ENCODE assay signal across 29 cellular contexts in genomic region chr4:160193787-160194186, GRCh38.
DNase-seq lines count a peak whose midpoint lies in the region; ATAC-seq, FAIRE-seq and TF ChIP-seq lines count a peak whose summit lies in the region.
"Had no signal": no experiment of that assay in that cellular context is flagged by ENCODE, and none has a peak within 500 bp of the region (broad histone marks: within the 10 kb centered on the region; RNA-seq: fewer than 3 reads in every experiment).

No MANE protein-coding gene starts in this region.

- intact Hi-C loops in HCT116 (cut with micrococcal nuclease) (no loop called here), sigmoid colon (cut with DNase I) (no loop called here)

- H3K36me3 Mint-ChIP-seq in GM23338 (ENCODE audit: low read depth): no peaks in the 10 kb centered on the region
- H3K36me3 Mint-ChIP-seq: CD14-positive monocyte; CD4-positive, alpha-beta memory T cell; CD4-positive, CD25-positive, alpha-beta regulatory T cell; CD8-positive, alpha-beta memory T cell had no signal

- no peak overlapping the region for H3K4me2 ChIP-seq in GM23338
- H3K4me2 ChIP-seq in HCT116 (ENCODE audit: low read length): no peak overlapping the region
- no peak overlapping the region for H3K4me2 ChIP-seq in H1 (ENCODE audit: insufficient read depth in 1 of 2, low read depth in 2 of 2, low read length in 2 of 2)
- H3K4me2 ChIP-seq in mesendoderm (ENCODE audit: low read length): no peak overlapping the region
- H3K4me2 ChIP-seq: A549, BLaER1 had no signal

- no peaks in the 10 kb centered on the region for H3K27me3 ChIP-seq in GM23338 (ENCODE audit: insufficient read depth)
- no peaks in the 10 kb centered on the region for H3K27me3 ChIP-seq in HCT116 (ENCODE audit: insufficient read depth, low read length)
- H3K27me3 ChIP-seq in H1 (replicated peaks in 1 of 4; ENCODE audit: control insufficient read depth in 3 of 4, extremely low read depth in 1 of 4, insufficient read depth in 3 of 4, low read length in 3 of 4): no peaks in the 10 kb centered on the region
- no peaks in the 10 kb centered on the region for H3K27me3 ChIP-seq in mesendoderm (ENCODE audit: insufficient read depth, low read length, poor library complexity)
- no peaks in the 10 kb centered on the region for H3K27me3 ChIP-seq in sigmoid colon
- H3K27me3 ChIP-seq: BE2C, BLaER1 had no signal

- no peak overlapping the region for H4K91ac ChIP-seq in H1 (replicated peaks; ENCODE audit: insufficient read length, low read length)

- DNase-seq in GM23338 (ENCODE audit: low spot score) (peak; percentile 10), HCT116 (ENCODE audit: low read depth, low spot score) (no peak), H1 (ENCODE audit: low read depth in 1 of 2, low spot score in 2 of 2) (no peak), mesendoderm (peak; percentile 0), NCI-H1417 treated with DMSO at 0.1 percent for 48 hours (lab: John Stamatoyannopoulos, UW) (no peak), kidney tubule cell (ENCODE audit: low spot score) (no peak), sigmoid colon (no peak)
- DNase-seq: BE2C; C1 segment of cervical spinal cord; CD4-positive, alpha-beta memory T cell; CD4-positive, CD25-positive, alpha-beta regulatory T cell; CD8-positive, alpha-beta memory T cell; COR-L47; DMS 273 treated with DMSO at 0.1 percent for 48 hours; DMS153; DMS53; DMS79; DND-41; EL; GDM1 had no signal

- no peak overlapping the region for H2BK20ac ChIP-seq in H1 (ENCODE audit: low read length)

- no peaks in the 10 kb centered on the region; the same call in 2 of the 3 replicates for H3K9me3 Mint-ChIP-seq in GM23338

- POLR2A ChIA-PET in HCT116 (lab: Charles Lee): no interaction called here
- POLR2A ChIA-PET in H1 (lab: Charles Lee; ENCODE audit: partially characterized antibody): interaction anchor here (0.6 kb wide), 1 partner anchor 53 kb away, joined by 3 read pairs; no protein-coding TSS in a partner anchor

- no peak overlapping the region for H3K56ac ChIP-seq in H1 (replicated peaks; ENCODE audit: insufficient read length, low read depth, low read length)
- no peak overlapping the region for H3K56ac ChIP-seq in mesendoderm (ENCODE audit: low read length)

- H3K4me1 Mint-ChIP-seq in GM23338: no peaks in the 10 kb centered on the region
- H3K4me1 Mint-ChIP-seq: CD14-positive monocyte; CD4-positive, alpha-beta memory T cell; CD4-positive, CD25-positive, alpha-beta regulatory T cell; CD8-positive, alpha-beta memory T cell had no signal

- H3K79me1 ChIP-seq in H1 (ENCODE audit: low read depth, low read length) (no peaks in the 10 kb centered on the region), mesendoderm (ENCODE audit: low read length) (no peaks in the 10 kb centered on the region)

- H3K9ac ChIP-seq in HCT116 (ENCODE audit: low read length) (no peak overlapping the region), H1 (replicated peaks in 1 of 4; ENCODE audit: extremely low read depth in 1 of 4, low read depth in 3 of 4, low read length in 3 of 4) (no peak overlapping the region), mesendoderm (ENCODE audit: low read length) (no peak overlapping the region)
- H3K9ac ChIP-seq: BLaER1 had no signal

- TF ChIP-seq RAD21 in HCT116 (IDR thresholded peaks at IDR 0.05; ENCODE audit: low read depth): 0 out of 2 replicates have a peak, but pooled peaks have one; percentile 22
- TF ChIP-seq RAD21 in H1 (IDR thresholded peaks at IDR 0.05 in 1 of 2, conservative IDR thresholded peaks at IDR 0.05 in 1 of 2; ENCODE audit: low read depth in 2 of 2, low read length in 2 of 2): peak; percentile 36 to 56

- H2AK5ac ChIP-seq in H1 (ENCODE audit: low read depth, low read length) (no peak overlapping the region), mesendoderm (ENCODE audit: low read length) (no peak overlapping the region)

- no peak overlapping the region for H2BK12ac ChIP-seq in H1 (ENCODE audit: low read depth, low read length)

- CTCF ChIA-PET in HCT116 (lab: Charles Lee): no interaction called here
- CTCF ChIA-PET in H1 (lab: Charles Lee; ENCODE audit: partially characterized antibody): interaction anchor here (1.2 kb wide), 1 partner anchor 429 kb away, joined by 3 read pairs; no protein-coding TSS in a partner anchor

- H3K9me3 ChIP-seq in HCT116 (ENCODE audit: control insufficient read depth in 1 of 2, insufficient read depth in 1 of 2, low read depth in 1 of 2, low read length in 2 of 2): no peaks in the 10 kb centered on the region
- no peaks in the 10 kb centered on the region for H3K9me3 ChIP-seq in H1 (ENCODE audit: insufficient read depth in 2 of 2, low read depth in 1 of 2, low read length in 1 of 2)
- H3K9me3 ChIP-seq in sigmoid colon: no peaks in the 10 kb centered on the region
- H3K9me3 ChIP-seq: A549, BE2C, BLaER1 had no signal

- TF ChIP-seq POLR2A in HCT116 (IDR thresholded peaks at IDR 0.05; ENCODE audit: borderline replicate concordance, extremely low read depth, insufficient read depth, insufficient read length) (no peak), H1 (IDR thresholded peaks at IDR 0.05; ENCODE audit: control extremely low read depth in 1 of 2, low read depth in 2 of 2, low read length in 2 of 2) (no peak), sigmoid colon (IDR thresholded peaks at IDR 0.05) (no peak)

- no peaks in the 10 kb centered on the region for H3K23me2 ChIP-seq in H1 (ENCODE audit: low read depth, low read length)

- no peaks in the 10 kb centered on the region for H3K27me3 Mint-ChIP-seq in GM23338 (ENCODE audit: insufficient read depth, low read depth, poor library complexity)
- H3K27me3 Mint-ChIP-seq: CD4-positive, alpha-beta memory T cell; CD4-positive, CD25-positive, alpha-beta regulatory T cell; CD8-positive, alpha-beta memory T cell had no signal

- H2BK15ac ChIP-seq in H1 (ENCODE audit: low read length) (no peak overlapping the region), mesendoderm (replicated peaks; ENCODE audit: low read depth) (no peak overlapping the region)

- ATAC-seq in GM23338 (no peak), HCT116 (no peak), GM18858 (IDR thresholded peaks at IDR 0.05; ENCODE audit: unreplicated experiment) (no peak)
- ATAC-seq: A549, GM12878 had no signal

- H3K14ac ChIP-seq in H1 (ENCODE audit: insufficient read length): no peak overlapping the region

- H3K23ac ChIP-seq in H1 (ENCODE audit: insufficient read length): no peak overlapping the region
- H3K23ac ChIP-seq in mesendoderm (ENCODE audit: low read length): no peak overlapping the region

- no peaks in the 10 kb centered on the region for H3F3A ChIP-seq in GM23338 (replicated peaks; ENCODE audit: low read depth)

- H3K4ac ChIP-seq in H1 (replicated peaks; ENCODE audit: insufficient read length, low read depth, low read length) (no peak overlapping the region), mesendoderm (ENCODE audit: low read depth, low read length) (no peak overlapping the region)

- H3K27ac ChIP-seq in GM23338 (ENCODE audit: low read depth) (no peak overlapping the region), HCT116 (ENCODE audit: low read depth, low read length) (no peak overlapping the region), H1 (ENCODE audit: low read depth, low read length) (no peak overlapping the region), mesendoderm (ENCODE audit: low read depth, low read length) (no peak overlapping the region), sigmoid colon (no peak overlapping the region)
- H3K27ac ChIP-seq: 22Rv1, A549, BLaER1 had no signal

- no peak overlapping the region for H3K4me3 Mint-ChIP-seq in GM23338
- H3K4me3 Mint-ChIP-seq: CD14-positive monocyte; CD4-positive, alpha-beta memory T cell; CD4-positive, CD25-positive, alpha-beta regulatory T cell; CD8-positive, alpha-beta memory T cell had no signal

- H3K4me1 ChIP-seq in GM23338 (ENCODE audit: insufficient read depth) (no peaks in the 10 kb centered on the region), HCT116 (ENCODE audit: control insufficient read depth in 1 of 2, insufficient read depth in 2 of 2, low read length in 2 of 2) (no peaks in the 10 kb centered on the region), H1 (replicated peaks in 1 of 4; ENCODE audit: control insufficient read depth in 3 of 4, insufficient read depth in 4 of 4, low read length in 3 of 4) (no peaks in the 10 kb centered on the region), mesendoderm (ENCODE audit: control insufficient read depth, low read depth, low read length) (no peaks in the 10 kb centered on the region), sigmoid colon (no peaks in the 10 kb centered on the region)
- H3K4me1 ChIP-seq: A549, BE2C, BLaER1 had no signal

- TF ChIP-seq CTCF in GM23338 (conservative IDR thresholded peaks at IDR 0.05; ENCODE audit: low read depth in 2 of 2): peak; percentile 16 to 39; a peak in 3 of 4 replicates
- TF ChIP-seq CTCF in HCT116 (IDR thresholded peaks at IDR 0.05 in 2 of 3, conservative IDR thresholded peaks at IDR 0.05 in 1 of 3; ENCODE audit: borderline replicate concordance in 1 of 3, insufficient read depth in 1 of 3, low read depth in 2 of 3, low read length in 2 of 3): no peak
- peak in 1 of 3 experiments; percentile 10; a peak in 1 of 4 replicates for TF ChIP-seq CTCF in H1 (IDR thresholded peaks at IDR 0.05; ENCODE audit: control extremely low read depth in 1 of 3, insufficient read depth in 1 of 3, low read depth in 1 of 3, low read length in 3 of 3)
- TF ChIP-seq CTCF in sigmoid colon (IDR thresholded peaks at IDR 0.05): no peak

- no peak for TF ChIP-seq EP300 in H1 (IDR thresholded peaks at IDR 0.05; ENCODE audit: borderline replicate concordance in 1 of 2, low read depth in 2 of 2, low read length in 2 of 2)
- TF ChIP-seq EP300 in sigmoid colon (IDR thresholded peaks at IDR 0.05): no peak

- no peak overlapping the region for H2AFZ ChIP-seq in GM23338
- no peak overlapping the region for H2AFZ ChIP-seq in HCT116 (ENCODE audit: low read depth, low read length, poor library complexity, severe bottlenecking)
- H2AFZ ChIP-seq in H1 (ENCODE audit: low read length): no peak overlapping the region

- WGBS in H1 (ENCODE audit: extremely low coverage in 1 of 2, insufficient coverage in 1 of 2, insufficient read length in 1 of 2, insufficient replicate concordance in 2 of 2, low coverage in 1 of 2, low lambda C conversion rate in 2 of 2, missing lambda C conversion rate in 1 of 2), 2 experiments: 95% methylated on average over 4 of the region's 4 CpGs; no CpG with 5 or more reads in 1 of the 2 experiments
- no CpG with 5 or more reads among the region's 4 CpGs for WGBS in mesendoderm (ENCODE audit: extremely low coverage, insufficient coverage, low lambda C conversion rate)
- WGBS in sigmoid colon, 2 donors: 77 to 86% methylated on average over 4 of the region's 4 CpGs

- no peak overlapping the region for H3K27ac Mint-ChIP-seq in GM23338
- H3K27ac Mint-ChIP-seq: CD14-positive monocyte; CD4-positive, alpha-beta memory T cell; CD4-positive, CD25-positive, alpha-beta regulatory T cell; CD8-positive, alpha-beta memory T cell had no signal

- H3K79me2 ChIP-seq in GM23338 (replicated peaks; ENCODE audit: insufficient read depth) (no peaks in the 10 kb centered on the region), HCT116 (ENCODE audit: insufficient read depth, low read length) (no peaks in the 10 kb centered on the region), H1 (ENCODE audit: control insufficient read depth in 1 of 2, insufficient read depth in 2 of 2, low read length in 2 of 2) (no peaks in the 10 kb centered on the region), mesendoderm (ENCODE audit: control insufficient read depth, insufficient read depth, low read length) (no peaks in the 10 kb centered on the region)

- FAIRE-seq in H1 (lab: Jason Lieb, UNC): no peak
- FAIRE-seq: A549, GM12878, GM12892, GM18507, GM19239 had no signal

- no TSS peak for BruUV-seq in HCT116 (replicated peaks; lab: Mats Ljungman, UMichigan)

- H4K8ac ChIP-seq in H1 (ENCODE audit: extremely low read depth, insufficient read depth, low read length) (no peak overlapping the region), mesendoderm (ENCODE audit: low read depth, low read length) (no peak overlapping the region)

- H4K20me1 ChIP-seq in GM23338 (replicated peaks; ENCODE audit: insufficient read depth) (no peaks in the 10 kb centered on the region), HCT116 (ENCODE audit: insufficient read depth) (no peaks in the 10 kb centered on the region), H1 (replicated peaks in 1 of 2; ENCODE audit: control insufficient read depth in 1 of 2, insufficient read depth in 2 of 2, low read length in 2 of 2) (no peaks in the 10 kb centered on the region)
- H4K20me1 ChIP-seq: BLaER1 had no signal

- RAD21 ChIA-PET in HCT116 (lab: Charles Lee; ENCODE audit: low non-redundant PET in 1 of 2, low total read pairs in 2 of 2, uncharacterized antibody in 2 of 2, unreplicated experiment in 2 of 2): no interaction called here

- peaks cover 1% of the 10 kb centered on the region; the same call in 1 of the 2 replicates for H3K9me2 ChIP-seq in GM23338 (ENCODE audit: insufficient read depth)
- H3K9me2 ChIP-seq in HCT116 (ENCODE audit: insufficient read depth): no peaks in the 10 kb centered on the region

- no peaks in the 10 kb centered on the region for H3K36me3 ChIP-seq in GM23338 (ENCODE audit: insufficient read depth)
- H3K36me3 ChIP-seq in HCT116 (ENCODE audit: control insufficient read depth in 1 of 2, insufficient read depth in 2 of 2, low read length in 2 of 2): no peaks in the 10 kb centered on the region
- no peaks in the 10 kb centered on the region for H3K36me3 ChIP-seq in H1 (ENCODE audit: control insufficient read depth in 2 of 4, insufficient read depth in 4 of 4, low read length in 3 of 4)
- H3K36me3 ChIP-seq in mesendoderm (ENCODE audit: control insufficient read depth, insufficient read depth, low read length): no peaks in the 10 kb centered on the region
- no peaks in the 10 kb centered on the region for H3K36me3 ChIP-seq in sigmoid colon
- H3K36me3 ChIP-seq: BE2C, BLaER1 had no signal

- H2BK5ac ChIP-seq in H1 (ENCODE audit: low read depth, low read length): no peak overlapping the region
- no peak overlapping the region for H2BK5ac ChIP-seq in mesendoderm (ENCODE audit: low read length)

- H2BK120ac ChIP-seq in H1 (replicated peaks; ENCODE audit: low read depth, low read length) (no peak overlapping the region), mesendoderm (ENCODE audit: low read depth, low read length) (no peak overlapping the region)

- H4K5ac ChIP-seq in H1 (ENCODE audit: insufficient read length, low read depth, low read length) (no peak overlapping the region), mesendoderm (ENCODE audit: low read length) (no peak overlapping the region)

- H3K4me3 ChIP-seq in GM23338 (no peak overlapping the region), HCT116 (replicated peaks in 1 of 2; ENCODE audit: low read depth in 1 of 2, low read length in 2 of 2) (no peak overlapping the region), H1 (ENCODE audit: extremely low read depth in 1 of 4, insufficient read depth in 2 of 4, low read depth in 3 of 4, low read length in 4 of 4) (no peak overlapping the region), mesendoderm (ENCODE audit: low read length) (no peak overlapping the region), sigmoid colon (no peak overlapping the region)
- H3K4me3 ChIP-seq: A549, BLaER1, GM12878 had no signal

- H3K18ac ChIP-seq in H1 (ENCODE audit: extremely low read depth, low read length): no peak overlapping the region
- no peak overlapping the region for H3K18ac ChIP-seq in mesendoderm (ENCODE audit: low read length)

Comparison
In these comparisons a context has a peak if more than half of its experiments do, and no peak if none do; other contexts are left out.
1. DNase-seq: peak in GM23338 (single experiment) and mesendoderm (single experiment); none in HCT116 (single experiment), H1 (0 of 2), NCI-H1417 treated with DMSO at 0.1 percent for 48 hours (single experiment), kidney tubule cell (single experiment) and sigmoid colon (single experiment).
2. CTCF ChIP-seq: peak in GM23338 (2 of 2); none in HCT116 (0 of 3) and sigmoid colon (0 of 4).